8 cellular contexts compared by ENCODE assay signal in genomic region chr1:205543351-205544305, GRCh38. TPM values are rescaled to one million over a fixed set of nuclear protein-coding genes. Genes with fewer than 3 reads are reported as not detected.
DNase-seq lines count a peak whose midpoint lies in the region; ATAC-seq and TF ChIP-seq lines count a peak whose summit lies in the region.

No MANE protein-coding gene starts in this region.

- peak overlapping the region; percentile 36 for H2AFZ ChIP-seq in mesenchymal stem cell (ENCODE audit: low read depth, low read length)

- no peak overlapping the region for H2AK5ac ChIP-seq in mesenchymal stem cell (ENCODE audit: low read length, severe bottlenecking)

- no peak for TF ChIP-seq CTCF in thoracic aorta (IDR thresholded peaks at IDR 0.05)

- H3K4me1 ChIP-seq in mesenchymal stem cell (ENCODE audit: control insufficient read depth, insufficient read depth, low read depth, low read length) (peaks cover 2% of the 10 kb centered on the region), thoracic aorta (ENCODE audit: control insufficient read depth in 1 of 2, low read depth in 2 of 2) (peaks cover 0 to 9% of the 10 kb centered on the region in 2 donors)

- peak overlapping the region in 1 of 2 experiments; percentile 75 for H3K4me3 ChIP-seq in mesenchymal stem cell (ENCODE audit: insufficient read depth in 1 of 2, low read depth in 1 of 2, low read length in 2 of 2)
- peak overlapping the region; percentile 67 for H3K4me3 ChIP-seq in thoracic aorta

- H2BK15ac ChIP-seq in mesenchymal stem cell (ENCODE audit: low read depth, poor library complexity, severe bottlenecking), result no peak overlapping the region

- H3K36me3 ChIP-seq in mesenchymal stem cell (ENCODE audit: control insufficient read depth in 1 of 2, insufficient read depth in 2 of 2, low read depth in 1 of 2, low read length in 2 of 2) (no peaks in the 10 kb centered on the region), thoracic aorta (no peaks in the 10 kb centered on the region)

- ATAC-seq in SK-N-SH treated with all-trans-retinoic acid at 6 μM for 48 hours (peak; percentile 93), thoracic aorta (ENCODE audit: insufficient number of reproducible peaks, low FRiP score, low read depth) (peak; percentile 90), GM19455 (IDR thresholded peaks at IDR 0.05; ENCODE audit: unreplicated experiment) (no peak)

- H2BK12ac ChIP-seq in mesenchymal stem cell (ENCODE audit: low read length in 2 of 2), result no peak overlapping the region

- DNase-seq in C1 segment of cervical spinal cord (lab: John Stamatoyannopoulos, UW) (peak in 13 of 14 donors; percentile 35 to 85 (median 72)), HT1080 (ENCODE audit: low read depth) (peak; percentile 87), epithelial cell of prostate (ENCODE audit: low read depth, low spot score) (peak; percentile 79), mesenchymal stem cell (peak; percentile 69), thoracic aorta (ENCODE audit: low spot score) (peak; percentile 76)
- no peak for DNase-seq in stimulated activated naive CD4-positive, alpha-beta T cell treated with Interleukin-2 at 50 U/mL for 16 hours (lab: John Stamatoyannopoulos, UW)

- H3K9ac ChIP-seq in mesenchymal stem cell (ENCODE audit: low read length), result peak overlapping the region; percentile 90

- H3K23ac ChIP-seq in mesenchymal stem cell (ENCODE audit: low read length in 2 of 2), result no peak overlapping the region

- H3K27me3 ChIP-seq in mesenchymal stem cell (ENCODE audit: control insufficient read depth in 1 of 2, insufficient read depth in 1 of 2, low read length in 2 of 2) (peaks cover 20 to 56% of the 10 kb centered on the region in 2 experiments), thoracic aorta (replicated peaks; ENCODE audit: insufficient read depth) (no peaks in the 10 kb centered on the region)

- no peaks in the 10 kb centered on the region for H3K79me1 ChIP-seq in mesenchymal stem cell (replicated peaks; ENCODE audit: low read length, poor library complexity, severe bottlenecking)

- H2BK5ac ChIP-seq in mesenchymal stem cell (ENCODE audit: low read depth, low read length, poor library complexity, severe bottlenecking), result no peak overlapping the region

- no peak overlapping the region for H3K18ac ChIP-seq in mesenchymal stem cell (ENCODE audit: low read depth in 1 of 2, low read length in 2 of 2)

- H3K9me3 ChIP-seq in mesenchymal stem cell (ENCODE audit: control insufficient read depth, low read length) (no peaks in the 10 kb centered on the region), thoracic aorta (no peaks in the 10 kb centered on the region)

- no peak overlapping the region for H3K4ac ChIP-seq in mesenchymal stem cell (ENCODE audit: low read depth in 1 of 2, low read length in 2 of 2)

- no peak overlapping the region for H2BK120ac ChIP-seq in mesenchymal stem cell (ENCODE audit: low read depth, low read length)

- H4K91ac ChIP-seq in mesenchymal stem cell (ENCODE audit: low read length), result no peak overlapping the region

- peak overlapping the region; percentile 22 for H3K4me2 ChIP-seq in mesenchymal stem cell (ENCODE audit: low read length, poor library complexity, severe bottlenecking)

- H3K14ac ChIP-seq in mesenchymal stem cell (ENCODE audit: low read length in 2 of 2), result no peak overlapping the region

- peak overlapping the region; percentile 23 for H4K8ac ChIP-seq in mesenchymal stem cell (ENCODE audit: low read length)

- H3K27ac ChIP-seq in epithelial cell of prostate, result peak overlapping the region; percentile 71
- no peak overlapping the region for H3K27ac ChIP-seq in mesenchymal stem cell (ENCODE audit: low read length, poor library complexity, severe bottlenecking)
- peak overlapping the region; percentile 57 to 69 for H3K27ac ChIP-seq in thoracic aorta

- 3% methylated on average over 23 of the region's 25 CpGs for WGBS in mesenchymal stem cell

TF ChIP-seq in SK-N-SH treated with all-trans-retinoic acid at 6 μM for 48 hours, 23 proteins besides CTCF, POLR2A, EP300 and RAD21 (continues in another document):
- TF ChIP-seq, protein P1, sequence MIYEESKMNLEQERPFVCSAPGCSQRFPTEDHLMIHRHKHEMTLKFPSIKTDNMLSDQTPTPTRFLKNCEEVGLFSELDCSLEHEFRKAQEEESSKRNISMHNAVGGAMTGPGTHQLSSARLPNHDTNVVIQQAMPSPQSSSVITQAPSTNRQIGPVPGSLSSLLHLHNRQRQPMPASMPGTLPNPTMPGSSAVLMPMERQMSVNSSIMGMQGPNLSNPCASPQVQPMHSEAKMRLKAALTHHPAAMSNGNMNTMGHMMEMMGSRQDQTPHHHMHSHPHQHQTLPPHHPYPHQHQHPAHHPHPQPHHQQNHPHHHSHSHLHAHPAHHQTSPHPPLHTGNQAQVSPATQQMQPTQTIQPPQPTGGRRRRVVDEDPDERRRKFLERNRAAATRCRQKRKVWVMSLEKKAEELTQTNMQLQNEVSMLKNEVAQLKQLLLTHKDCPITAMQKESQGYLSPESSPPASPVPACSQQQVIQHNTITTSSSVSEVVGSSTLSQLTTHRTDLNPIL (CRISPR knock-in tag; IDR thresholded peaks at IDR 0.05; ENCODE audit: low read depth), result no peak
- no peak for TF ChIP-seq PATZ1 (CRISPR knock-in tag; IDR thresholded peaks at IDR 0.05; ENCODE audit: borderline replicate concordance)
- TF ChIP-seq ESRRG (CRISPR knock-in tag; IDR thresholded peaks at IDR 0.05), result no peak
- no peak for TF ChIP-seq CSDC2 (CRISPR knock-in tag; IDR thresholded peaks at IDR 0.05)
- TF ChIP-seq ISL1 (CRISPR knock-in tag; IDR thresholded peaks at IDR 0.05), result no peak
- no peak for TF ChIP-seq OSR1 (CRISPR knock-in tag; IDR thresholded peaks at IDR 0.05)
- TF ChIP-seq, protein P2, sequence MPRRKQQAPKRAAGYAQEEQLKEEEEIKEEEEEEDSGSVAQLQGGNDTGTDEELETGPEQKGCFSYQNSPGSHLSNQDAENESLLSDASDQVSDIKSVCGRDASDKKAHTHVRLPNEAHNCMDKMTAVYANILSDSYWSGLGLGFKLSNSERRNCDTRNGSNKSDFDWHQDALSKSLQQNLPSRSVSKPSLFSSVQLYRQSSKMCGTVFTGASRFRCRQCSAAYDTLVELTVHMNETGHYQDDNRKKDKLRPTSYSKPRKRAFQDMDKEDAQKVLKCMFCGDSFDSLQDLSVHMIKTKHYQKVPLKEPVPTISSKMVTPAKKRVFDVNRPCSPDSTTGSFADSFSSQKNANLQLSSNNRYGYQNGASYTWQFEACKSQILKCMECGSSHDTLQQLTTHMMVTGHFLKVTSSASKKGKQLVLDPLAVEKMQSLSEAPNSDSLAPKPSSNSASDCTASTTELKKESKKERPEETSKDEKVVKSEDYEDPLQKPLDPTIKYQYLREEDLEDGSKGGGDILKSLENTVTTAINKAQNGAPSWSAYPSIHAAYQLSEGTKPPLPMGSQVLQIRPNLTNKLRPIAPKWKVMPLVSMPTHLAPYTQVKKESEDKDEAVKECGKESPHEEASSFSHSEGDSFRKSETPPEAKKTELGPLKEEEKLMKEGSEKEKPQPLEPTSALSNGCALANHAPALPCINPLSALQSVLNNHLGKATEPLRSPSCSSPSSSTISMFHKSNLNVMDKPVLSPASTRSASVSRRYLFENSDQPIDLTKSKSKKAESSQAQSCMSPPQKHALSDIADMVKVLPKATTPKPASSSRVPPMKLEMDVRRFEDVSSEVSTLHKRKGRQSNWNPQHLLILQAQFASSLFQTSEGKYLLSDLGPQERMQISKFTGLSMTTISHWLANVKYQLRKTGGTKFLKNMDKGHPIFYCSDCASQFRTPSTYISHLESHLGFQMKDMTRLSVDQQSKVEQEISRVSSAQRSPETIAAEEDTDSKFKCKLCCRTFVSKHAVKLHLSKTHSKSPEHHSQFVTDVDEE (CRISPR knock-in tag; IDR thresholded peaks at IDR 0.05), result no peak
- no peak for TF ChIP-seq ZFP30 (CRISPR knock-in tag; IDR thresholded peaks at IDR 0.05)
- TF ChIP-seq ZFP3 (CRISPR knock-in tag; IDR thresholded peaks at IDR 0.05), result 0 out of 2 replicates have a peak, but pooled peaks have one; percentile 53
- TF ChIP-seq GLIS3 (CRISPR knock-in tag; IDR thresholded peaks at IDR 0.05), result no peak
- no peak for TF ChIP-seq TCF4 (CRISPR knock-in tag; IDR thresholded peaks at IDR 0.05; ENCODE audit: borderline replicate concordance)
- TF ChIP-seq ARNTL (CRISPR knock-in tag; IDR thresholded peaks at IDR 0.05; ENCODE audit: borderline replicate concordance, low read depth), result no peak
- no peak for TF ChIP-seq RARB (CRISPR knock-in tag; IDR thresholded peaks at IDR 0.05)
- 0 out of 2 replicates have a peak, but pooled peaks have one; percentile 10 for TF ChIP-seq SNAI2 (CRISPR knock-in tag; IDR thresholded peaks at IDR 0.05)
- TF ChIP-seq CSRNP3 (CRISPR knock-in tag; IDR thresholded peaks at IDR 0.05), result no peak

RNA-seq across cellular contexts. Expression of gene CDK18, which starts 39.2 kb away (rescaled TPM):
- total RNA-seq in HT1080 (2014; rRNA removed; shearing (Covaris generic)), result 0.87 and 1.7 TPM in 2 replicates
- polyA plus RNA-seq in HT1080 (2015; cell fraction: cytosol; rRNA removed), result 2.8 and 2.9 TPM in 2 replicates
- polyA plus RNA-seq in HT1080 (2015; cell fraction: nucleus; rRNA removed), result 4.5 and 8.6 TPM in 2 replicates
- 7.4 TPM for polyA plus RNA-seq in mesenchymal stem cell (2013, experiment 1 of 2)
- 7.5 TPM for polyA plus RNA-seq in mesenchymal stem cell (2013, experiment 2 of 2)
- total RNA-seq in thoracic aorta, result 10 to 100 TPM; 18.6 to 35.2 TPM
